1 cellular context compared by ENCODE assay signal in genomic region chrX:49175875-49176274, GRCh38.
TF ChIP-seq lines count a peak whose summit lies in the region.

No MANE protein-coding gene starts in this region.

TF ChIP-seq in HCT116, 20 proteins besides CTCF, POLR2A, EP300 and RAD21 (continued from another document):
- TF ChIP-seq, protein P1, sequence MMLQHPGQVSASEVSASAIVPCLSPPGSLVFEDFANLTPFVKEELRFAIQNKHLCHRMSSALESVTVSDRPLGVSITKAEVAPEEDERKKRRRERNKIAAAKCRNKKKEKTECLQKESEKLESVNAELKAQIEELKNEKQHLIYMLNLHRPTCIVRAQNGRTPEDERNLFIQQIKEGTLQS (IDR thresholded peaks at IDR 0.05), result no peak
- no peak for TF ChIP-seq POLR2AphosphoS5 (IDR thresholded peaks at IDR 0.05; ENCODE audit: low read depth, low read length)
- TF ChIP-seq SP1 (IDR thresholded peaks at IDR 0.05; ENCODE audit: low read depth), result no peak
- TF ChIP-seq SRF (IDR thresholded peaks at IDR 0.05; ENCODE audit: low read depth), result no peak
- TF ChIP-seq EZH2 (IDR thresholded peaks at IDR 0.05), result no peak
- TF ChIP-seq, protein P2, sequence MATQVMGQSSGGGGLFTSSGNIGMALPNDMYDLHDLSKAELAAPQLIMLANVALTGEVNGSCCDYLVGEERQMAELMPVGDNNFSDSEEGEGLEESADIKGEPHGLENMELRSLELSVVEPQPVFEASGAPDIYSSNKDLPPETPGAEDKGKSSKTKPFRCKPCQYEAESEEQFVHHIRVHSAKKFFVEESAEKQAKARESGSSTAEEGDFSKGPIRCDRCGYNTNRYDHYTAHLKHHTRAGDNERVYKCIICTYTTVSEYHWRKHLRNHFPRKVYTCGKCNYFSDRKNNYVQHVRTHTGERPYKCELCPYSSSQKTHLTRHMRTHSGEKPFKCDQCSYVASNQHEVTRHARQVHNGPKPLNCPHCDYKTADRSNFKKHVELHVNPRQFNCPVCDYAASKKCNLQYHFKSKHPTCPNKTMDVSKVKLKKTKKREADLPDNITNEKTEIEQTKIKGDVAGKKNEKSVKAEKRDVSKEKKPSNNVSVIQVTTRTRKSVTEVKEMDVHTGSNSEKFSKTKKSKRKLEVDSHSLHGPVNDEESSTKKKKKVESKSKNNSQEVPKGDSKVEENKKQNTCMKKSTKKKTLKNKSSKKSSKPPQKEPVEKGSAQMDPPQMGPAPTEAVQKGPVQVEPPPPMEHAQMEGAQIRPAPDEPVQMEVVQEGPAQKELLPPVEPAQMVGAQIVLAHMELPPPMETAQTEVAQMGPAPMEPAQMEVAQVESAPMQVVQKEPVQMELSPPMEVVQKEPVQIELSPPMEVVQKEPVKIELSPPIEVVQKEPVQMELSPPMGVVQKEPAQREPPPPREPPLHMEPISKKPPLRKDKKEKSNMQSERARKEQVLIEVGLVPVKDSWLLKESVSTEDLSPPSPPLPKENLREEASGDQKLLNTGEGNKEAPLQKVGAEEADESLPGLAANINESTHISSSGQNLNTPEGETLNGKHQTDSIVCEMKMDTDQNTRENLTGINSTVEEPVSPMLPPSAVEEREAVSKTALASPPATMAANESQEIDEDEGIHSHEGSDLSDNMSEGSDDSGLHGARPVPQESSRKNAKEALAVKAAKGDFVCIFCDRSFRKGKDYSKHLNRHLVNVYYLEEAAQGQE (IDR thresholded peaks at IDR 0.05; ENCODE audit: low read depth), result no peak
- TF ChIP-seq ZNF274 (IDR thresholded peaks at IDR 0.05; ENCODE audit: low read depth, low read length), result no peak
- no peak for TF ChIP-seq JUND (IDR thresholded peaks at IDR 0.05)
TF ChIP-seq in HCT116: peak in this region for 0.
